In the genomic region with DNA sequence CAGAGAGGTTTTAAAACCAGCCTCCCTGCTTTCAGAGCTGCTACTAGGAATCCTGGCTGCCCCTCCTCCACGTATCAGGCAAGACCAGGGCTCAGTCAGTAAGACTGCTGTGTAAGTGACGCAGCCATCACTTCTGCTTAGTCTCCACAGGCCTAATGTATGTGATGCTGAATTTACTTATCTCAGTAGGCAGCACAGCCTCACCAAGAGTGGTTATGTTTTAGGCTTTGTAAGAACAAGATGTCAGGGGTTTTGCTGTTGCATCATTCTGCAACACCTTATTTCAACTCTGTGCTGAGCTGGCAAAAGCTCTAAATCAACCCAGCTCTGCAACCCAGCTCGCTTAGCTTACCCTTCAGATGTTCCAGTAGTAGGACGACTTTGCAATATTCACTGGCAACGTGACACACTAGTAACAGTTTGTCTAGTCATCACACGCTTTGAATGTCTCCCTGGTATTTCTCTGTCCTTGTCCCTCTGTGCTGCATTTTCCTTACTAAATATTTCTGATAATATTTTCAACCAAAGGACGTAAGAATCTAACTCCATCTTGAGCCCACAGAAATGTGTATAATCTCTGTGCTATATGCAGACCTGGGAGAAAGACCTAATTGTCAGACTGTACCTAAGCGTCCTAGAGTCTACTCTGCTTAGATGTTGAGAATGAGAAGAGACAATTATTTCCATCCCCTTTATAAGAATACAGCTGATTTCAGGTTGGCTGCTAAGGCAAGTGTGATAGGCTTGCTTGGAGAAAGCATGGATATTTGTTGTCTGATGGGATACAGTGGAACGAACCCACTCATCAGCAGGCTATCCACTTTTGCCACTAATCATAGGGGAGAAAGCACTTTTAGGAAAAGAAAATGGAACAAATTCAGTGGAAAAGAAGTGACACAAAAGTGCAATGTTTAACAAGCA, we compare ENCODE assay signal across 1 cellular context.
TF ChIP-seq lines count a peak whose summit lies in the region.

No MANE protein-coding gene starts in this region.

TF ChIP-seq in neural cell, 6 proteins besides CTCF, POLR2A, EP300 and RAD21:
- TF ChIP-seq, protein P1, sequence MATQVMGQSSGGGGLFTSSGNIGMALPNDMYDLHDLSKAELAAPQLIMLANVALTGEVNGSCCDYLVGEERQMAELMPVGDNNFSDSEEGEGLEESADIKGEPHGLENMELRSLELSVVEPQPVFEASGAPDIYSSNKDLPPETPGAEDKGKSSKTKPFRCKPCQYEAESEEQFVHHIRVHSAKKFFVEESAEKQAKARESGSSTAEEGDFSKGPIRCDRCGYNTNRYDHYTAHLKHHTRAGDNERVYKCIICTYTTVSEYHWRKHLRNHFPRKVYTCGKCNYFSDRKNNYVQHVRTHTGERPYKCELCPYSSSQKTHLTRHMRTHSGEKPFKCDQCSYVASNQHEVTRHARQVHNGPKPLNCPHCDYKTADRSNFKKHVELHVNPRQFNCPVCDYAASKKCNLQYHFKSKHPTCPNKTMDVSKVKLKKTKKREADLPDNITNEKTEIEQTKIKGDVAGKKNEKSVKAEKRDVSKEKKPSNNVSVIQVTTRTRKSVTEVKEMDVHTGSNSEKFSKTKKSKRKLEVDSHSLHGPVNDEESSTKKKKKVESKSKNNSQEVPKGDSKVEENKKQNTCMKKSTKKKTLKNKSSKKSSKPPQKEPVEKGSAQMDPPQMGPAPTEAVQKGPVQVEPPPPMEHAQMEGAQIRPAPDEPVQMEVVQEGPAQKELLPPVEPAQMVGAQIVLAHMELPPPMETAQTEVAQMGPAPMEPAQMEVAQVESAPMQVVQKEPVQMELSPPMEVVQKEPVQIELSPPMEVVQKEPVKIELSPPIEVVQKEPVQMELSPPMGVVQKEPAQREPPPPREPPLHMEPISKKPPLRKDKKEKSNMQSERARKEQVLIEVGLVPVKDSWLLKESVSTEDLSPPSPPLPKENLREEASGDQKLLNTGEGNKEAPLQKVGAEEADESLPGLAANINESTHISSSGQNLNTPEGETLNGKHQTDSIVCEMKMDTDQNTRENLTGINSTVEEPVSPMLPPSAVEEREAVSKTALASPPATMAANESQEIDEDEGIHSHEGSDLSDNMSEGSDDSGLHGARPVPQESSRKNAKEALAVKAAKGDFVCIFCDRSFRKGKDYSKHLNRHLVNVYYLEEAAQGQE (IDR thresholded peaks at IDR 0.05; ENCODE audit: borderline replicate concordance): peak; percentile 16
- TF ChIP-seq EZH2 (IDR thresholded peaks at IDR 0.05; ENCODE audit: borderline replicate concordance, insufficient read depth, low read length, poor library complexity, severe bottlenecking) (no peak), TAF1 (IDR thresholded peaks at IDR 0.05; ENCODE audit: low read depth) (no peak), SMC3 (conservative IDR thresholded peaks at IDR 0.05; ENCODE audit: poor library complexity) (peak; percentile 37), MXI1 (conservative IDR thresholded peaks at IDR 0.05; ENCODE audit: poor library complexity, severe bottlenecking) (no peak), POLR2AphosphoS5 (IDR thresholded peaks at IDR 0.05) (peak; percentile 81)
